ENCODE assay signal across 9 cellular contexts in the genomic region with DNA sequence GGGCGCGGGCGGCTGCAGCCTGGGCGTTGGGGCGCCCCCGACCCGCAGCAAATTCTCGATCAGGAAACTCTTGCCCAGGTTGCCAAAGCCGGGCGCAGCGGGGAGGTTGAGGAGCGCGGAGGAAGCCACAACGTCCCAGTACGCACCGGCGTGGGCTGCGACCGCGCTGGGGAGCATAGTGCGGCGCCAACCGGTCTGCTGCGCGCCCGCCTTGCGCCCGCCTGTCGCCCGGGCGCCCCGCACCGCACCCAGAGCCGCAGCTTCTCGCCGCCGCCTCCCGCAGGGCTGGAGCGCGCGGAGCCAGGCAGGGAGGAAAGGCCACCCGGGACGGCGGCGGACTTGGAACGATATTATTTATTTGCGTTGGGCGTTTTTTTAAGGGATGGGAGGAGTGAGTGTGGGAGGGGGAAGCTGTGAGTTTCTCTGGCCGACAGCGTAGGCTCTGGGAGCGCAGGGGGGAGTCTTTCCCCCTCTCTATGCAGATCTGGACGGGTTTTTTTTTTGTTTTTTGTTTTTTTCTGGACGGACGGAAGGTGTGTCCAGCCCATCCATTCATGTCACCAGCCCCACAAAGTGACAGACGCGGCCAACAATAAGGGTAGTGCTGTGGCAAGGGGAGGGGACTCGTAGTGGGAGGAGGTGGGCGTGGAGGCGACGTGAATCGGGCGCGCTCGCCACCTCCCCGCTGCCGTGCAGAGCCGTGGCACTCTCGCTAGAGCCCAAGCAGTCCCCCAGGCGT. TPM values are rescaled to one million over a fixed set of nuclear protein-coding genes. Genes with fewer than 3 reads are reported as not detected.
DNase-seq lines count a peak whose midpoint lies in the region; FAIRE-seq and TF ChIP-seq lines count a peak whose summit lies in the region.
"Had no signal": no experiment of that assay in that cellular context is flagged by ENCODE, and none has a peak within 500 bp of the region (broad histone marks: within the 10 kb centered on the region; RNA-seq: fewer than 3 reads in every experiment).

TSS of gene DBX2 (minus strand) at position 349 of the 739 bp plus-strand sequence. CDS start at position 177, 172 bp downstream.

- no peaks in the 10 kb centered on the region for H3K79me2 ChIP-seq in keratinocyte (ENCODE audit: control insufficient read depth, insufficient read depth, low read length)

- H3K9me3 ChIP-seq in keratinocyte (ENCODE audit: control insufficient read depth, low read depth, low read length), result no peaks in the 10 kb centered on the region
- no peaks in the 10 kb centered on the region for H3K9me3 ChIP-seq in subcutaneous abdominal adipose tissue (ENCODE audit: control insufficient read depth in 5 of 5, low read length in 5 of 5)

- H3K27ac ChIP-seq in keratinocyte (ENCODE audit: control insufficient read depth, insufficient read depth, low read length), result no peak within 1 kb of the TSS
- H3K27ac ChIP-seq in subcutaneous abdominal adipose tissue (ENCODE audit: low read depth, low read length), result no peak within 1 kb of the TSS
- H3K27ac ChIP-seq: BLaER1 treated with 17β-estradiol and CSF1 and Interleukin-3, amounts not matched to agents 10 nM and 100 nM had no signal

- no peak for TF ChIP-seq CTCF in astrocyte of the spinal cord (IDR thresholded peaks at IDR 0.05; ENCODE audit: low read depth, low read length)
- no peak for TF ChIP-seq CTCF in keratinocyte (optimal IDR thresholded peaks at IDR 0.05 in 1 of 3, IDR thresholded peaks at IDR 0.05 in 1 of 3, conservative IDR thresholded peaks at IDR 0.05 in 1 of 3; ENCODE audit: extremely low read depth in 1 of 3, insufficient read depth in 2 of 3, low read length in 3 of 3)

- dilution Hi-C loops in keratinocyte (cut with MboI; ENCODE audit: extremely low pct_ligation_motif_present, low sequenced_read_pairs), result no loop called here

- no peaks in the 10 kb centered on the region for H4K20me1 ChIP-seq in keratinocyte (ENCODE audit: control insufficient read depth, extremely low read depth, insufficient read depth, low read length)
- H4K20me1 ChIP-seq: BLaER1 treated with 17β-estradiol and CSF1 and Interleukin-3, amounts not matched to agents 10 nM and 100 nM had no signal

- no peak within 1 kb of the TSS for H2AFZ ChIP-seq in keratinocyte (ENCODE audit: control insufficient read depth, low read length)

- in situ Hi-C loops in astrocyte of the spinal cord (cut with HindIII; ENCODE audit: low sequenced_read_pairs), result no loop called here

- no peak for FAIRE-seq in keratinocyte (lab: Jason Lieb, UNC)

- H3K9ac ChIP-seq in keratinocyte (ENCODE audit: control insufficient read depth, extremely low read depth, insufficient read depth, low read length) (no peak within 1 kb of the TSS), subcutaneous abdominal adipose tissue (ENCODE audit: low read length in 5 of 5) (peak within 1 kb of the TSS in 2 of 5 donors; percentile 25 to 40)
- H3K9ac ChIP-seq: BLaER1 treated with 17β-estradiol and CSF1 and Interleukin-3, amounts not matched to agents 10 nM and 100 nM had no signal

- no peaks in the 10 kb centered on the region for H3K9me1 ChIP-seq in keratinocyte (ENCODE audit: control insufficient read depth, extremely low read depth, insufficient read depth, low read length)

- peak; percentile 9 for DNase-seq in NCI-H2227 (lab: John Stamatoyannopoulos, UW; ENCODE audit: unreplicated experiment)
- no peak for DNase-seq in NCI-H2227 treated with DMSO at 0.1 percent for 48 hours (lab: John Stamatoyannopoulos, UW)
- DNase-seq in astrocyte of the spinal cord (ENCODE audit: low read depth, low spot score), result peak; percentile 2
- no peak for DNase-seq in keratinocyte (ENCODE audit: low read depth, low spot score)
- DNase-seq in OCI-M2 (lab: John Stamatoyannopoulos, UW; ENCODE audit: unreplicated experiment), result no peak
- no peak for DNase-seq in GF-D8 (lab: John Stamatoyannopoulos, UW)
- DNase-seq in stimulated activated CD4-positive, alpha-beta T cell treated with anti-CD3 and anti-CD28 coated beads, Interleukin-12 subunit alpha, Interleukin-12 subunit beta, amount 100 ng/mL, for 4 hours, result no peak

- peaks cover 5% of the 10 kb centered on the region for H3K4me1 ChIP-seq in keratinocyte (ENCODE audit: control insufficient read depth, extremely low read depth, insufficient read depth, low read length)
- H3K4me1 ChIP-seq in subcutaneous abdominal adipose tissue (ENCODE audit: control insufficient read depth in 5 of 5, insufficient read depth in 5 of 5, low read length in 5 of 5), result peaks cover 0 to 37% (median 22%) of the 10 kb centered on the region in 5 donors
- H3K4me1 ChIP-seq: BLaER1 treated with 17β-estradiol and CSF1 and Interleukin-3, amounts not matched to agents 10 nM and 100 nM had no signal

- H3K27me3 ChIP-seq in keratinocyte (ENCODE audit: control insufficient read depth, extremely low read depth, insufficient read depth, low read length) (peaks cover 34% of the 10 kb centered on the region), subcutaneous abdominal adipose tissue (ENCODE audit: control insufficient read depth in 5 of 5, insufficient read depth in 4 of 5, low read length in 5 of 5) (peaks cover 0 to 5% (median 3%) of the 10 kb centered on the region in 5 donors)
- H3K27me3 ChIP-seq: BLaER1 treated with 17β-estradiol and CSF1 and Interleukin-3, amounts not matched to agents 10 nM and 100 nM had no signal

- H3K4me2 ChIP-seq in keratinocyte (ENCODE audit: control insufficient read depth, extremely low read depth, insufficient read depth, low read depth, low read length), result peak within 1 kb of the TSS; percentile 48
- H3K4me2 ChIP-seq: BLaER1 treated with 17β-estradiol and CSF1 and Interleukin-3, amounts not matched to agents 10 nM and 100 nM had no signal

- H3K4me3 ChIP-seq in astrocyte of the spinal cord (ENCODE audit: low read depth, low read length), result peak within 1 kb of the TSS; percentile 26
- H3K4me3 ChIP-seq in keratinocyte (ENCODE audit: control insufficient read depth in 2 of 3, extremely low read depth in 1 of 3, insufficient read depth in 2 of 3, low read depth in 1 of 3, low read length in 3 of 3), result peak within 1 kb of the TSS in 2 of 3 experiments; percentile 19 to 25
- H3K4me3 ChIP-seq in subcutaneous abdominal adipose tissue (ENCODE audit: low read depth in 1 of 5, low read length in 5 of 5), result peak within 1 kb of the TSS; percentile 62 to 90 (median 69)
- H3K4me3 ChIP-seq: BLaER1 treated with 17β-estradiol and CSF1 and Interleukin-3, amounts not matched to agents 10 nM and 100 nM had no signal

- H3K36me3 ChIP-seq in keratinocyte (ENCODE audit: control insufficient read depth in 2 of 2, extremely low read depth in 1 of 2, insufficient read depth in 2 of 2, low read length in 2 of 2) (no peaks in the 10 kb centered on the region), subcutaneous abdominal adipose tissue (ENCODE audit: control insufficient read depth in 5 of 5, insufficient read depth in 5 of 5, low read length in 5 of 5) (no peaks in the 10 kb centered on the region)
- H3K36me3 ChIP-seq: BLaER1 treated with 17β-estradiol and CSF1 and Interleukin-3, amounts not matched to agents 10 nM and 100 nM had no signal

RNA-seq across cellular contexts. Expression of gene DBX2, which starts in this region (rescaled TPM):
- polyA plus RNA-seq in keratinocyte, result not detected in 3 replicates
- polyA plus RNA-seq in keratinocyte (2011; ENCODE audit: low read depth), result not detected
- polyA plus RNA-seq in keratinocyte (2011; cell fraction: cytosol; rRNA removed), result not detected in 2 replicates
- not detected in 2 replicates for polyA plus RNA-seq in keratinocyte (2011; cell fraction: nucleus; rRNA removed)
- polyA plus RNA-seq in keratinocyte (2012; ENCODE audit: low replicate concordance), result not detected in 2 replicates
- polyA minus RNA-seq in keratinocyte, result not detected in 3 replicates
- not detected for polyA minus RNA-seq in keratinocyte (2011; cell fraction: cytosol; rRNA and poly(A)+ RNA removed)
- polyA minus RNA-seq in keratinocyte (2011; cell fraction: nucleus; rRNA and poly(A)+ RNA removed), result not detected in 2 replicates

Comparison
In these comparisons a context has a peak if more than half of its experiments do, and no peak if none do; other contexts are left out.
1. DNase-seq: peak in NCI-H2227 (single experiment) and astrocyte of the spinal cord (single experiment); none in NCI-H2227 treated with DMSO at 0.1 percent for 48 hours (single experiment), keratinocyte (single experiment), OCI-M2 (single experiment), GF-D8 (single experiment) and stimulated activated CD4-positive, alpha-beta T cell treated with anti-CD3 and anti-CD28 coated beads, Interleukin-12 subunit alpha, Interleukin-12 subunit beta, amount 100 ng/mL, for 4 hours (single experiment).
2. Peak in every context shown above with its lines, with median percentiles within 50 percentile points of each other: H3K4me3 ChIP-seq.